In genomic region chr7:139563856-139564255, GRCh38 we compare ENCODE assay signal across 29 cellular contexts. TPM values are rescaled to one million over a fixed set of nuclear protein-coding genes. Genes with fewer than 3 reads are reported as not detected.
"Had no signal": no experiment of that assay in that cellular context is flagged by ENCODE, and none has a peak within 500 bp of the region (broad histone marks: within the 10 kb centered on the region; RNA-seq: fewer than 3 reads in every experiment).

No MANE protein-coding gene starts in this region.

- H3K4me3 ChIP-seq: breast epithelium, K562, Peyer's patch, SJCRH30 had no signal

- H3K9ac ChIP-seq: SK-N-SH had no signal

- H3K9me3 Mint-ChIP-seq: activated naive CD4-positive, alpha-beta T cell treated with anti-CD3 and anti-CD28 coated beads, Interleukin-2, amount 10 ng/mL, durations not matched to agents 7 days and 5 days; activated T-cell treated with anti-CD3 and anti-CD28 coated beads, Interleukin-2, amount 50 U/mL, for 4 hours had no signal

- H3K27me3 Mint-ChIP-seq: activated CD4-positive, alpha-beta T cell treated with anti-CD3 and anti-CD28 coated beads, Interleukin-2, amount 10 ng/mL, durations not matched to agents 7 days and 5 days; T-helper 17 cell had no signal

- H3K36me3 Mint-ChIP-seq: activated naive CD4-positive, alpha-beta T cell treated with anti-CD3 and anti-CD28 coated beads, Interleukin-2, amount 10 ng/mL, durations not matched to agents 7 days and 5 days had no signal

- ATAC-seq: activated T-cell treated with anti-CD3 and anti-CD28 coated beads, Interleukin-2, amount 50 U/mL, for 4 hours; T-helper 17 cell had no signal

- H3K4me1 ChIP-seq: breast epithelium, Peyer's patch, SJCRH30 had no signal

- H3K4me2 ChIP-seq: SK-N-SH had no signal

- H3K27me3 ChIP-seq: breast epithelium, Peyer's patch, SJCRH30 had no signal

- H3K27ac ChIP-seq: breast epithelium, Peyer's patch, RWPE1, SJCRH30 had no signal

- H3K27ac Mint-ChIP-seq: activated B cell treated with CpG ODN at 0.5 μM for 24 hours; activated CD4-positive, alpha-beta memory T cell treated with anti-CD3 and anti-CD28 coated beads for 36 hours; activated CD4-positive, alpha-beta T cell treated with anti-CD3 and anti-CD28 coated beads, Interleukin-2, amount 10 ng/mL, durations not matched to agents 7 days and 5 days; activated naive CD4-positive, alpha-beta T cell treated with anti-CD3 and anti-CD28 coated beads, Interleukin-2, amount 10 ng/mL, durations not matched to agents 7 days and 5 days had no signal

- H3K36me3 ChIP-seq: breast epithelium, SJCRH30 had no signal

- H3K9me3 ChIP-seq: breast epithelium, Peyer's patch, SK-N-SH had no signal

- H3K4me1 Mint-ChIP-seq: activated B cell treated with CpG ODN at 0.5 μM for 24 hours had no signal

- DNase-seq: activated B cell treated with CpG ODN at 0.5 μM for 24 hours; activated CD4-positive, alpha-beta memory T cell treated with anti-CD3 and anti-CD28 coated beads for 36 hours; activated CD4-positive, alpha-beta T cell treated with anti-CD3 and anti-CD28 coated beads, Interleukin-2, amount 10 ng/mL, durations not matched to agents 7 days and 5 days; activated CD8-positive, alpha-beta memory T cell treated with anti-CD3 and anti-CD28 coated beads for 24 hours; activated gamma-delta T cell treated with Interleukin-2 at 50 U/mL for 16 hours; activated naive CD4-positive, alpha-beta T cell treated with anti-CD3 and anti-CD28 coated beads, Interleukin-2, amount 10 ng/mL, durations not matched to agents 7 days and 5 days; activated T-cell treated with anti-CD3 and anti-CD28 coated beads, Interleukin-2, amount 50 U/mL, for 4 hours; central memory CD4-positive, alpha-beta T cell; Karpas-422; MM.1S; NCI-H1105; NCI-H1436; NCI-H1694 treated with DMSO at 0.1 percent for 48 hours; NCI-H2029 treated with DMSO at 0.1 percent for 48 hours; NCI-H345; NCI-H510A; NCI-H526 treated with DMSO at 0.1 percent for 48 hours; NCI-H82; OCI-M1; Right ventricle myocardium superior; SJCRH30; SK-N-SH; T-helper 17 cell; T-helper 9 cell had no signal

- H3K4me3 Mint-ChIP-seq: activated B cell treated with CpG ODN at 0.5 μM for 24 hours; activated CD4-positive, alpha-beta memory T cell treated with anti-CD3 and anti-CD28 coated beads for 36 hours; activated CD4-positive, alpha-beta T cell treated with anti-CD3 and anti-CD28 coated beads, Interleukin-2, amount 10 ng/mL, durations not matched to agents 7 days and 5 days; activated naive CD4-positive, alpha-beta T cell treated with anti-CD3 and anti-CD28 coated beads, Interleukin-2, amount 10 ng/mL, durations not matched to agents 7 days and 5 days; activated T-cell treated with anti-CD3 and anti-CD28 coated beads, Interleukin-2, amount 50 U/mL, for 4 hours; T-helper 17 cell had no signal

RNA-seq across cellular contexts. Expression of gene CLEC2L, which starts 40.4 kb away (rescaled TPM):
- total RNA-seq: activated B cell treated with CpG ODN at 0.5 μM for 24 hours; activated CD4-positive, alpha-beta memory T cell treated with anti-CD3 and anti-CD28 coated beads for 36 hours; activated CD4-positive, alpha-beta T cell treated with anti-CD3 and anti-CD28 coated beads, Interleukin-2, amount 10 ng/mL, durations not matched to agents 7 days and 5 days; activated T-cell treated with anti-CD3 and anti-CD28 coated beads, Interleukin-2, amount 50 U/mL, for 4 hours; aorta; breast epithelium; Peyer's patch; SJCRH30 had no signal
- polyA plus RNA-seq: aorta, SK-N-SH had no signal
